Comparison of ENCODE assay signal across 11 cellular contexts in genomic region chr3:10772230-10773161, GRCh38. TPM values are rescaled to one million over a fixed set of nuclear protein-coding genes. Genes with fewer than 3 reads are reported as not detected.
DNase-seq lines count a peak whose midpoint lies in the region; ATAC-seq and TF ChIP-seq lines count a peak whose summit lies in the region.
"Had no signal": no experiment of that assay in that cellular context is flagged by ENCODE, and none has a peak within 500 bp of the region (broad histone marks: within the 10 kb centered on the region; RNA-seq: fewer than 3 reads in every experiment).

No MANE protein-coding gene starts in this region.

- no peaks in the 10 kb centered on the region for H3K9me3 ChIP-seq in SK-N-SH
- H3K9me3 ChIP-seq in CD4-positive, alpha-beta T cell (ENCODE audit: control insufficient read depth, low read length), result no peaks in the 10 kb centered on the region

- peaks cover 0 to 3% of the 10 kb centered on the region in 2 experiments; a peak in 1 of 4 replicates for H3K4me1 ChIP-seq in SK-N-SH (ENCODE audit: control insufficient read depth in 1 of 2, insufficient read depth in 2 of 2, low read depth in 1 of 2, low read length in 1 of 2)

- H4K20me1 ChIP-seq in SK-N-SH (ENCODE audit: insufficient read depth), result no peaks in the 10 kb centered on the region

- 35% methylated on average over 17 of the region's 18 CpGs for WGBS in SK-N-SH (ENCODE audit: low lambda C conversion rate)

- no peaks in the 10 kb centered on the region for H3K36me3 Mint-ChIP-seq in CD4-positive, alpha-beta T cell (ENCODE audit: low read depth)

- no peaks in the 10 kb centered on the region for H3K79me2 ChIP-seq in SK-N-SH (ENCODE audit: insufficient read depth)

- H3K4me3 Mint-ChIP-seq in CD4-positive, alpha-beta T cell, result no peak overlapping the region

- no peak for TF ChIP-seq RAD21 in SK-N-SH (IDR thresholded peaks at IDR 0.05; ENCODE audit: low read length)

- POLR2A ChIA-PET in SK-N-SH (lab: Yijun Ruan, JAX), result no interaction called here
- POLR2A ChIA-PET in CD4-positive, alpha-beta T cell (lab: Charles Lee), result no interaction called here

- DNase-seq in AG09309 (ENCODE audit: low read depth) (no peak), SK-N-SH (peak; percentile 58), foreskin fibroblast (no peak), AG08395 (ENCODE audit: low spot score) (no peak), NOMO-1 (lab: John Stamatoyannopoulos, UW; ENCODE audit: unreplicated experiment in 2 of 2) (no peak)
- no peak for DNase-seq in CD4-positive, alpha-beta T cell
- DNase-seq: central memory CD4-positive, alpha-beta T cell had no signal

- no peak for ATAC-seq in GM19035 (IDR thresholded peaks at IDR 0.05; ENCODE audit: unreplicated experiment)
- ATAC-seq in CD4-positive, alpha-beta T cell (ENCODE audit: poor library complexity), result no peak

- H3K9me3 Mint-ChIP-seq in CD4-positive, alpha-beta T cell, result no peaks in the 10 kb centered on the region

- H3F3A ChIP-seq in SK-N-SH (replicated peaks; ENCODE audit: insufficient read depth), result no peaks in the 10 kb centered on the region

- H3K9ac ChIP-seq in SK-N-SH, result no peak overlapping the region

- TF ChIP-seq CTCF in AG09309 (IDR thresholded peaks at IDR 0.05; ENCODE audit: control insufficient read depth, insufficient read depth, low read depth, low read length, missing control alignments) (peak; percentile 26), GM12875 (IDR thresholded peaks at IDR 0.05; ENCODE audit: borderline replicate concordance, insufficient read depth, low read depth, low read length) (peak; percentile 23; the same call in 1 of the 2 replicates), SK-N-SH (IDR thresholded peaks at IDR 0.05) (0 out of 2 replicates have a peak, but pooled peaks have one; percentile 8), foreskin fibroblast (IDR thresholded peaks at IDR 0.05; ENCODE audit: low read depth, low read length) (peak; percentile 9)
- TF ChIP-seq CTCF in CD4-positive, alpha-beta T cell (IDR thresholded peaks at IDR 0.05), result no peak

- H3K27ac ChIP-seq in SK-N-SH (ENCODE audit: low read depth in 2 of 2, low read length in 1 of 2), result no peak overlapping the region
- H3K27ac ChIP-seq in CD4-positive, alpha-beta T cell (ENCODE audit: low read depth, low read length), result no peak overlapping the region

- H3K4me1 Mint-ChIP-seq in CD4-positive, alpha-beta T cell (ENCODE audit: low read depth), result no peaks in the 10 kb centered on the region

- no peaks in the 10 kb centered on the region for H3K27me3 ChIP-seq in SK-N-SH (ENCODE audit: insufficient read depth)
- peaks cover 5% of the 10 kb centered on the region for H3K27me3 ChIP-seq in CD4-positive, alpha-beta T cell (ENCODE audit: control insufficient read depth, insufficient read depth, low read length)

- no peak overlapping the region for H3K4me3 ChIP-seq in AG09309 (ENCODE audit: control insufficient read depth, low read depth, low read length)
- H3K4me3 ChIP-seq in GM12875 (ENCODE audit: low read depth, low read length), result no peak overlapping the region
- no peak overlapping the region for H3K4me3 ChIP-seq in SK-N-SH (ENCODE audit: low read depth in 2 of 2, low read length in 1 of 2)
- H3K4me3 ChIP-seq in foreskin fibroblast (ENCODE audit: low read depth in 1 of 2, low read length in 2 of 2), result no peak overlapping the region

- CTCF ChIA-PET in SK-N-SH (lab: Yijun Ruan, JAX), result interaction anchor here (0.6 to 7.1 kb wide), 16 partner anchors 9 to 288 kb away, joined by 3 to 41 read pairs (median 4); no protein-coding TSS in a partner anchor
- CTCF ChIA-PET in CD4-positive, alpha-beta T cell (lab: Charles Lee), result interaction anchor here (1.0 kb wide), 1 partner anchor 14 kb away, joined by 5 read pairs; no protein-coding TSS in a partner anchor

- H3K27me3 Mint-ChIP-seq in CD4-positive, alpha-beta T cell, result peaks cover 68% of the 10 kb centered on the region

- H3K4me2 ChIP-seq in SK-N-SH, result no peak overlapping the region

- no peak overlapping the region for H2AFZ ChIP-seq in SK-N-SH (ENCODE audit: low read depth)

- no peaks in the 10 kb centered on the region for H3K36me3 ChIP-seq in SK-N-SH (replicated peaks in 1 of 2; ENCODE audit: control insufficient read depth in 1 of 2, insufficient read depth in 2 of 2, low read length in 1 of 2)

- no peak for TF ChIP-seq EP300 in SK-N-SH (IDR thresholded peaks at IDR 0.05; ENCODE audit: borderline replicate concordance in 1 of 2, low read depth in 1 of 2, low read length in 1 of 2)

- no peak overlapping the region for H3K27ac Mint-ChIP-seq in CD4-positive, alpha-beta T cell

- intact Hi-C loops in CD4-positive, alpha-beta T cell (cut with DNase I, micrococcal nuclease), result no loop called here

- no peaks in the 10 kb centered on the region for H3K9me2 ChIP-seq in SK-N-SH

TF ChIP-seq in SK-N-SH, 30 proteins besides CTCF, POLR2A, EP300 and RAD21:
- TF ChIP-seq RCOR1 (IDR thresholded peaks at IDR 0.05; ENCODE audit: low read length) (no peak), MEF2A (IDR thresholded peaks at IDR 0.05; ENCODE audit: borderline replicate concordance, low read depth) (no peak), USF1 (IDR thresholded peaks at IDR 0.05; ENCODE audit: borderline replicate concordance, low read depth) (no peak), TCF12 (IDR thresholded peaks at IDR 0.05) (no peak), RXRA (IDR thresholded peaks at IDR 0.05; ENCODE audit: borderline replicate concordance, low read depth) (no peak)
TF ChIP-seq in SK-N-SH: peak in this region for 0.

RNA-seq across cellular contexts. Expression of gene SLC6A11, which starts 43.5 kb away (rescaled TPM):
- polyA plus RNA-seq in SK-N-SH (2012; rRNA removed), result 0.03 and 0.11 TPM in 2 replicates
- polyA plus RNA-seq in SK-N-SH (2012; cell fraction: cytosol; rRNA removed), result 0.12 and 0.26 TPM in 2 replicates
- 0.07 and 0.12 TPM in 2 replicates for polyA plus RNA-seq in SK-N-SH (2012; cell fraction: nucleus; rRNA removed)
- not detected for total RNA-seq in CD4-positive, alpha-beta T cell
- total RNA-seq: pulmonary artery endothelial cell, RPMI7951 had no signal
